ENCODE assay signal across 21 cellular contexts in genomic region chr2:120858361-120858760, GRCh38.
DNase-seq lines count a peak whose midpoint lies in the region; ATAC-seq and TF ChIP-seq lines count a peak whose summit lies in the region.
"Had no signal": no experiment of that assay in that cellular context is flagged by ENCODE, and none has a peak within 500 bp of the region (broad histone marks: within the 10 kb centered on the region; RNA-seq: fewer than 3 reads in every experiment).

No MANE protein-coding gene starts in this region.

- no peaks in the 10 kb centered on the region for H3K27me3 ChIP-seq in dorsolateral prefrontal cortex
- no peaks in the 10 kb centered on the region for H3K27me3 ChIP-seq in heart left ventricle
- H3K27me3 ChIP-seq: upper lobe of left lung had no signal

- TF ChIP-seq CTCF in dorsolateral prefrontal cortex (IDR thresholded peaks at IDR 0.05 in 54 of 56, conservative IDR thresholded peaks at IDR 0.05 in 2 of 56; ENCODE audit: low read depth in 1 of 56, partially characterized antibody in 56 of 56) = no peak
- no peak for TF ChIP-seq CTCF in mesothelial cell of epicardium (IDR thresholded peaks at IDR 0.05; ENCODE audit: unreplicated experiment)
- TF ChIP-seq CTCF in heart left ventricle (IDR thresholded peaks at IDR 0.05) = no peak

- no peak overlapping the region for H3K4me3 ChIP-seq in dorsolateral prefrontal cortex
- no peak overlapping the region for H3K4me3 ChIP-seq in heart left ventricle
- H3K4me3 ChIP-seq: prostate gland, upper lobe of left lung had no signal

- peak overlapping the region; percentile 85 for H3K27ac Mint-ChIP-seq in mesothelial cell of epicardium
- H3K27ac Mint-ChIP-seq: activated CD4-positive, alpha-beta memory T cell treated with anti-CD3 and anti-CD28 coated beads, Interleukin-2, amount 10 ng/mL, durations not matched to agents 7 days and 5 days; activated naive CD8-positive, alpha-beta T cell treated with anti-CD3 and anti-CD28 coated beads, Interleukin-2, amount 50 U/mL, for 24 hours; activated T-cell treated with anti-CD3 and anti-CD28 coated beads, Interleukin-2, amount 50 U/mL, for 24 hours; T-cell had no signal

- no peaks in the 10 kb centered on the region for H3K36me3 ChIP-seq in heart left ventricle
- H3K36me3 ChIP-seq: prostate gland, upper lobe of left lung had no signal

- peaks cover 0 to 10% (median 0%) of the 10 kb centered on the region in 12 donors for H3K4me1 ChIP-seq in heart left ventricle
- H3K4me1 ChIP-seq: prostate gland, upper lobe of left lung had no signal

- WGBS in heart left ventricle, 4 donors = 68 to 82% (median 75%) methylated on average over 4 of the region's 4 CpGs

- no peaks in the 10 kb centered on the region for H3K9me3 ChIP-seq in heart left ventricle
- H3K9me3 ChIP-seq: prostate gland, upper lobe of left lung had no signal

- H3K4me1 Mint-ChIP-seq in mesothelial cell of epicardium = peaks cover 36% of the 10 kb centered on the region
- H3K4me1 Mint-ChIP-seq: activated CD4-positive, alpha-beta memory T cell treated with anti-CD3 and anti-CD28 coated beads, Interleukin-2, amount 10 ng/mL, durations not matched to agents 7 days and 5 days; activated naive CD8-positive, alpha-beta T cell treated with anti-CD3 and anti-CD28 coated beads, Interleukin-2, amount 50 U/mL, for 24 hours; IgD-negative memory B cell; T-cell had no signal

- H3K27ac ChIP-seq in dorsolateral prefrontal cortex (no peak overlapping the region), heart left ventricle (no peak overlapping the region)
- H3K27ac ChIP-seq: 22Rv1, prostate gland, upper lobe of left lung, VCaP had no signal

- no peaks in the 10 kb centered on the region for H3K27me3 Mint-ChIP-seq in mesothelial cell of epicardium (ENCODE audit: low read depth)
- H3K27me3 Mint-ChIP-seq: activated CD4-positive, alpha-beta memory T cell treated with anti-CD3 and anti-CD28 coated beads, Interleukin-2, amount 10 ng/mL, durations not matched to agents 7 days and 5 days; activated naive CD8-positive, alpha-beta T cell treated with anti-CD3 and anti-CD28 coated beads, Interleukin-2, amount 50 U/mL, for 24 hours; activated T-cell treated with anti-CD3 and anti-CD28 coated beads, Interleukin-2, amount 50 U/mL, for 24 hours had no signal

- DNase-seq in activated effector memory CD4-positive, alpha-beta T cell treated with anti-CD3 and anti-CD28 coated beads, Interleukin-2, amount 50 U/mL, for 16 hours = peak; percentile 31
- DNase-seq in activated effector memory CD4-positive, alpha-beta T cell treated with Interleukin-2 at 50 U/mL for 16 hours = no peak
- DNase-seq in dorsolateral prefrontal cortex (peak in 6 of 10 donors; percentile 36 to 66 (median 58)), mesothelial cell of epicardium (ENCODE audit: low spot score in 2 of 2, unreplicated experiment in 2 of 2) (no peak), superior temporal gyrus (ENCODE audit: extremely low spot score) (peak; percentile 67), islet precursor cell (no peak), heart left ventricle (no peak), Right ventricle myocardium superior (no peak)
- DNase-seq: activated CD4-positive, alpha-beta memory T cell treated with anti-CD3 and anti-CD28 coated beads, Interleukin-2, amount 10 ng/mL, durations not matched to agents 7 days and 5 days; activated naive CD8-positive, alpha-beta T cell treated with anti-CD3 and anti-CD28 coated beads, Interleukin-2, amount 50 U/mL, for 24 hours; activated T-cell treated with anti-CD3 and anti-CD28 coated beads, Interleukin-2, amount 50 U/mL, for 24 hours; effector CD8-positive, alpha-beta T cell; NCI-H2081 treated with DMSO at 0.1 percent for 48 hours; NCI-H748 treated with DMSO at 0.1 percent for 48 hours; stimulated activated naive CD4-positive, alpha-beta T cell treated with Interleukin-2 at 50 U/mL for 16 hours; T-cell; upper lobe of left lung had no signal

- no peak for TF ChIP-seq POLR2A in heart left ventricle (IDR thresholded peaks at IDR 0.05)

- H3K9me3 Mint-ChIP-seq in mesothelial cell of epicardium = no peaks in the 10 kb centered on the region
- H3K9me3 Mint-ChIP-seq: activated CD4-positive, alpha-beta memory T cell treated with anti-CD3 and anti-CD28 coated beads, Interleukin-2, amount 10 ng/mL, durations not matched to agents 7 days and 5 days; activated naive CD8-positive, alpha-beta T cell treated with anti-CD3 and anti-CD28 coated beads, Interleukin-2, amount 50 U/mL, for 24 hours; activated T-cell treated with anti-CD3 and anti-CD28 coated beads, Interleukin-2, amount 50 U/mL, for 24 hours; IgD-negative memory B cell; T-cell had no signal

- no peaks in the 10 kb centered on the region for H3K36me3 Mint-ChIP-seq in mesothelial cell of epicardium
- H3K36me3 Mint-ChIP-seq: IgD-negative memory B cell, T-cell had no signal

- intact Hi-C loops in dorsolateral prefrontal cortex (cut with DNase I) = no loop called here
- intact Hi-C loops in heart left ventricle (cut with DNase I) = no loop called here
- intact Hi-C loops in Right ventricle myocardium superior (cut with DNase I) = no loop called here

- H3K4me3 Mint-ChIP-seq in mesothelial cell of epicardium = no peak overlapping the region
- H3K4me3 Mint-ChIP-seq: activated CD4-positive, alpha-beta memory T cell treated with anti-CD3 and anti-CD28 coated beads, Interleukin-2, amount 10 ng/mL, durations not matched to agents 7 days and 5 days; activated naive CD8-positive, alpha-beta T cell treated with anti-CD3 and anti-CD28 coated beads, Interleukin-2, amount 50 U/mL, for 24 hours; activated T-cell treated with anti-CD3 and anti-CD28 coated beads, Interleukin-2, amount 50 U/mL, for 24 hours; IgD-negative memory B cell; T-cell had no signal

- ATAC-seq in heart left ventricle (no peak), Right ventricle myocardium superior (ENCODE audit: poor library complexity) (no peak)
- ATAC-seq: activated naive CD8-positive, alpha-beta T cell treated with anti-CD3 and anti-CD28 coated beads, Interleukin-2, amount 50 U/mL, for 24 hours; T-cell had no signal

Comparison
In these comparisons a context has a peak if more than half of its experiments do, and no peak if none do; other contexts are left out.
1. DNase-seq: peak in activated effector memory CD4-positive, alpha-beta T cell treated with anti-CD3 and anti-CD28 coated beads, Interleukin-2, amount 50 U/mL, for 16 hours (single experiment), dorsolateral prefrontal cortex (6 of 10) and superior temporal gyrus (single experiment); none in activated effector memory CD4-positive, alpha-beta T cell treated with Interleukin-2 at 50 U/mL for 16 hours (single experiment), mesothelial cell of epicardium (0 of 2), islet precursor cell (single experiment), heart left ventricle (0 of 5) and Right ventricle myocardium superior (single experiment).